8 cellular contexts compared by ENCODE assay signal in the genomic region with DNA sequence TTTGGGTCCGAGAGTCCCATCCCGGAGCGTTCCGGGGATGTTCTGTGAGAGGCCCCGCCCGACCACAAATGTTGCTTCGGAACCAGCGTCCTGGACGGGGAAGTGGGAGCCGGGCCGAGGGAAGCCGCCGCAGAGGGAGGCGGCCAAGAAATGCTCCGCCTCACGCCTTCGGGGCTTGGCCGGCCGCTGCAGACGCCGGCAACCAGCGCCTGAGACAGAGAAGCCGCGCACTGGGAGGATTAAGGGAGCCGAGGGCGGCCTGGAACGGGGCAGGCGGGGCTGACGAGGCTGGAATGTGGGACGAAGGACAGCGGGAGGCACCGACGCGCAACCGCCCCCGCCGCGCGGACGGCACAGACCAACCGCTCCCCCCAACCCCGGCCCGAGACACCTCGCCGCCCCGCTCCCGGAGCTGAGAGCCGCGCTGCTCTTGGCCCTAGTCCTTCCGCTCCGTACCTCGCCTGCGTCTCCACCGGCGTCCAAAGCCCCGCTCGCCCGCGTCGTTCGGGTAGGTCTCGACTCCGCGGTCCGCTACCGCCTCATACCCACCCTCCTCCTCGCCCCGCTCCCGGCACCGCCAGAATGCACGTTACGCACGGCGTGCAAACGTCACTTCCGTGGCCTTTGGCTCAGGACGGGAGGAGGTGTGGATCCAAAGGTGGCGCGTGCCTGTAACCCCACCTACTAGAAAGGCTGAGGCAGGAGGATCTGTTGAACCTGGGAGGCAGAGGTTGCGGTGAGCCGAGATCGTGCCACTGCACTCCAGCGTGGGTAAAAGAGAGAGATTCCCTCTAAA. TPM values are rescaled to one million over a fixed set of nuclear protein-coding genes. Genes with fewer than 3 reads are reported as not detected.
DNase-seq lines count a peak whose midpoint lies in the region; ATAC-seq and TF ChIP-seq lines count a peak whose summit lies in the region.

No MANE protein-coding gene starts in this region.

- peak overlapping the region; percentile 95 for H3K27ac ChIP-seq in HUES48 (ENCODE audit: low read depth, low read length)
- H3K27ac ChIP-seq in epithelial cell of prostate, result peak overlapping the region; percentile 90

- H3K4me3 ChIP-seq in HUES48 (ENCODE audit: low read depth, low read length), result peak overlapping the region; percentile 89
- peak overlapping the region; percentile 88 for H3K4me3 ChIP-seq in NT2/D1 (ENCODE audit: insufficient read length, low read depth)
- H3K4me3 ChIP-seq in mucosa of descending colon, result peak overlapping the region; percentile 82

- ATAC-seq in GM21423 (IDR thresholded peaks at IDR 0.05; ENCODE audit: unreplicated experiment) (peak; percentile 98), mucosa of descending colon (peak; percentile 99)

- no peak for TF ChIP-seq CTCF in mucosa of descending colon (IDR thresholded peaks at IDR 0.05)

- peak overlapping the region; percentile 85 for H3K9ac ChIP-seq in HUES48 (ENCODE audit: low read depth, low read length)
- H3K9ac ChIP-seq in NT2/D1 (ENCODE audit: insufficient read length, low read depth), result peak overlapping the region; percentile 99

- DNase-seq in D341Med (ENCODE audit: low spot score) (peak; percentile 94), NT2/D1 (ENCODE audit: low read depth, low spot score) (peak; percentile 92), activated T-cell treated with anti-CD3 and anti-CD28 coated beads for 24 hours (ENCODE audit: low read depth) (peak; percentile 86), epithelial cell of prostate (ENCODE audit: low read depth, low spot score) (peak; percentile 52), mucosa of descending colon (peak; percentile 94 to 96 (median 95))
- DNase-seq in stimulated activated CD8-positive, alpha-beta memory T cell treated with anti-CD3 and anti-CD28 coated beads, Interleukin-4, amount 100 ng/mL, for 1 hour (ENCODE audit: low read depth in 2 of 2, low spot score in 1 of 2), result peak; percentile 60 to 77

- peaks cover 4% of the 10 kb centered on the region for H3K36me3 ChIP-seq in HUES48 (ENCODE audit: control insufficient read depth, insufficient read depth, low read length)
- H3K36me3 ChIP-seq in NT2/D1 (ENCODE audit: insufficient read depth, insufficient read length, low read length), result peaks cover 21% of the 10 kb centered on the region
- no peaks in the 10 kb centered on the region for H3K36me3 ChIP-seq in mucosa of descending colon (ENCODE audit: low read depth)

- intact Hi-C loops in mucosa of descending colon (cut with DNase I, micrococcal nuclease), result no loop called here

- H3K9me3 ChIP-seq in HUES48 (ENCODE audit: control insufficient read depth, insufficient read depth, low read length), result peaks cover 15% of the 10 kb centered on the region
- H3K9me3 ChIP-seq in NT2/D1 (ENCODE audit: insufficient read depth, low read length), result peaks cover 15% of the 10 kb centered on the region
- H3K9me3 ChIP-seq in mucosa of descending colon, result no peaks in the 10 kb centered on the region

- peaks cover 4% of the 10 kb centered on the region; the same call in 1 of the 2 replicates for H3K4me1 ChIP-seq in HUES48 (ENCODE audit: control insufficient read depth, insufficient read depth, low read length)
- H3K4me1 ChIP-seq in NT2/D1 (ENCODE audit: insufficient read depth, insufficient read length), result peaks cover 3% of the 10 kb centered on the region
- peaks cover 20% of the 10 kb centered on the region for H3K4me1 ChIP-seq in mucosa of descending colon (ENCODE audit: low read depth)

- H3K27me3 ChIP-seq in HUES48 (ENCODE audit: control insufficient read depth, insufficient read depth, low read length), result no peaks in the 10 kb centered on the region
- no peaks in the 10 kb centered on the region for H3K27me3 ChIP-seq in NT2/D1 (ENCODE audit: insufficient read depth, insufficient read length)

RNA-seq across cellular contexts. Expression of a gene that starts 36.7 kb away (rescaled TPM):
- 10 to 100 TPM in 1 of 3 donors, 1 to 10 TPM in 2; 7.4 to 24.8 (median 8.5) TPM for total RNA-seq in mucosa of descending colon

Comparison
In these comparisons a context has a peak if more than half of its experiments do, and no peak if none do; other contexts are left out.
1. Peak in every context shown above with its lines: DNase-seq, ATAC-seq, H3K4me3 ChIP-seq and H3K27ac ChIP-seq.